ENCODE assay signal across 15 cellular contexts in genomic region chr2:116088246-116088645, GRCh38.
DNase-seq lines count a peak whose midpoint lies in the region; ATAC-seq and TF ChIP-seq lines count a peak whose summit lies in the region.
"Had no signal": no experiment of that assay in that cellular context is flagged by ENCODE, and none has a peak within 500 bp of the region (broad histone marks: within the 10 kb centered on the region; RNA-seq: fewer than 3 reads in every experiment).

No MANE protein-coding gene starts in this region.

- no peaks in the 10 kb centered on the region for H3K36me3 ChIP-seq in cardiac muscle cell
- no peaks in the 10 kb centered on the region for H3K36me3 ChIP-seq in right atrium auricular region
- no peaks in the 10 kb centered on the region for H3K36me3 ChIP-seq in mesendoderm (ENCODE audit: control insufficient read depth, insufficient read depth, low read length)
- H3K36me3 ChIP-seq in neural progenitor cell: no peaks in the 10 kb centered on the region
- H3K36me3 ChIP-seq in osteoblast (ENCODE audit: insufficient read depth, low read length): no peaks in the 10 kb centered on the region
- H3K36me3 ChIP-seq: BLaER1 had no signal

- no peaks in the 10 kb centered on the region for H3K36me3 Mint-ChIP-seq in neural progenitor cell
- H3K36me3 Mint-ChIP-seq: CD14-positive monocyte; CD4-positive, alpha-beta memory T cell had no signal

- H4K20me1 ChIP-seq in neural progenitor cell (ENCODE audit: low read depth) (no peaks in the 10 kb centered on the region), osteoblast (ENCODE audit: insufficient read depth, low read length) (no peaks in the 10 kb centered on the region)
- H4K20me1 ChIP-seq: BLaER1 had no signal

- no peaks in the 10 kb centered on the region for H3K4me1 Mint-ChIP-seq in neural progenitor cell
- H3K4me1 Mint-ChIP-seq: CD14-positive monocyte; CD4-positive, alpha-beta memory T cell had no signal

- no peak for TF ChIP-seq CTCF in cardiac muscle cell (IDR thresholded peaks at IDR 0.05; ENCODE audit: low read depth, low read length)
- TF ChIP-seq CTCF in right atrium auricular region (IDR thresholded peaks at IDR 0.05): no peak
- no peak for TF ChIP-seq CTCF in neural progenitor cell (IDR thresholded peaks at IDR 0.05)
- TF ChIP-seq CTCF in osteoblast (IDR thresholded peaks at IDR 0.05; ENCODE audit: extremely low read depth, low read depth, low read length): no peak

- no peak overlapping the region for H3K4ac ChIP-seq in mesendoderm (ENCODE audit: low read depth, low read length)

- H3K9me3 ChIP-seq in cardiac muscle cell (ENCODE audit: low read depth) (no peaks in the 10 kb centered on the region), right atrium auricular region (no peaks in the 10 kb centered on the region), neural progenitor cell (ENCODE audit: low read depth) (no peaks in the 10 kb centered on the region), osteoblast (ENCODE audit: low read depth, low read length) (no peaks in the 10 kb centered on the region)
- H3K9me3 ChIP-seq: BLaER1 had no signal

- no peak overlapping the region for H2BK120ac ChIP-seq in mesendoderm (ENCODE audit: low read depth, low read length)

- H3K9ac ChIP-seq in mesendoderm (ENCODE audit: low read length) (no peak overlapping the region), neural progenitor cell (no peak overlapping the region)
- H3K9ac ChIP-seq: BLaER1 had no signal

- ATAC-seq in HG02588 (IDR thresholded peaks at IDR 0.05; ENCODE audit: unreplicated experiment) (no peak), HG02623 (IDR thresholded peaks at IDR 0.05; ENCODE audit: unreplicated experiment) (no peak)
- ATAC-seq: GM23338 had no signal

- no peak overlapping the region for H3K56ac ChIP-seq in mesendoderm (ENCODE audit: low read length)

- no peaks in the 10 kb centered on the region for H3K27me3 ChIP-seq in cardiac muscle cell
- no peaks in the 10 kb centered on the region for H3K27me3 ChIP-seq in right atrium auricular region
- H3K27me3 ChIP-seq in mesendoderm (ENCODE audit: insufficient read depth, low read length, poor library complexity): no peaks in the 10 kb centered on the region
- no peaks in the 10 kb centered on the region for H3K27me3 ChIP-seq in neural progenitor cell
- H3K27me3 ChIP-seq in osteoblast (ENCODE audit: insufficient read depth, low read length): no peaks in the 10 kb centered on the region
- H3K27me3 ChIP-seq: BLaER1 had no signal

- H3K27ac Mint-ChIP-seq in neural progenitor cell: no peak overlapping the region
- H3K27ac Mint-ChIP-seq: CD14-positive monocyte; CD4-positive, alpha-beta memory T cell; GM23338 had no signal

- no peak overlapping the region for H4K8ac ChIP-seq in mesendoderm (ENCODE audit: low read depth, low read length)

- no peak overlapping the region for H2BK5ac ChIP-seq in mesendoderm (ENCODE audit: low read length)

- H3K4me1 ChIP-seq in cardiac muscle cell (ENCODE audit: low read depth) (peaks cover 22% of the 10 kb centered on the region), right atrium auricular region (no peaks in the 10 kb centered on the region), mesendoderm (ENCODE audit: control insufficient read depth, low read depth, low read length) (no peaks in the 10 kb centered on the region), neural progenitor cell (peaks cover 9% of the 10 kb centered on the region), osteoblast (ENCODE audit: insufficient read depth, low read length) (no peaks in the 10 kb centered on the region)
- H3K4me1 ChIP-seq: BLaER1 had no signal

- H3K23ac ChIP-seq in mesendoderm (ENCODE audit: low read length): no peak overlapping the region

- no CpG with 5 or more reads among the region's 3 CpGs for WGBS in mesendoderm (ENCODE audit: extremely low coverage, insufficient coverage, low lambda C conversion rate)

- H3K79me2 ChIP-seq in mesendoderm (ENCODE audit: control insufficient read depth, insufficient read depth, low read length) (no peaks in the 10 kb centered on the region), neural progenitor cell (ENCODE audit: low read depth) (no peaks in the 10 kb centered on the region), osteoblast (ENCODE audit: insufficient read depth, low read length) (no peaks in the 10 kb centered on the region)

- no peaks in the 10 kb centered on the region for H3K79me1 ChIP-seq in mesendoderm (ENCODE audit: low read length)

- H3K27ac ChIP-seq in cardiac muscle cell (peak overlapping the region; percentile 89), right atrium auricular region (no peak overlapping the region), mesendoderm (ENCODE audit: low read depth, low read length) (no peak overlapping the region), neural progenitor cell (no peak overlapping the region), osteoblast (ENCODE audit: low read depth, low read length) (no peak overlapping the region)
- H3K27ac ChIP-seq: BLaER1 had no signal

- no peaks in the 10 kb centered on the region for H3K27me3 Mint-ChIP-seq in neural progenitor cell (ENCODE audit: insufficient read depth, low read depth)
- H3K27me3 Mint-ChIP-seq: CD4-positive, alpha-beta memory T cell had no signal

- H3K9me3 Mint-ChIP-seq in neural progenitor cell: peaks cover 3% of the 10 kb centered on the region

- no peak overlapping the region for H2BK15ac ChIP-seq in mesendoderm (replicated peaks; ENCODE audit: low read depth)

- no peak overlapping the region for H3K4me3 Mint-ChIP-seq in neural progenitor cell
- H3K4me3 Mint-ChIP-seq: CD14-positive monocyte; CD4-positive, alpha-beta memory T cell; GM23338 had no signal

- DNase-seq in cardiac muscle cell (ENCODE audit: low read depth in 1 of 2, low spot score in 1 of 2): peak in 1 of 2 donors; percentile 54
- no peak for DNase-seq in right atrium auricular region (ENCODE audit: low spot score)
- DNase-seq in mesendoderm: peak; percentile 35
- DNase-seq in neural progenitor cell (ENCODE audit: low spot score): peak; percentile 7
- DNase-seq in osteoblast (ENCODE audit: insufficient read length, low spot score, missing footprints): no peak
- DNase-seq: 8988T; CD4-positive, alpha-beta memory T cell; DMS 273 treated with DMSO at 0.1 percent for 48 hours; DMS53; HCEC 1CT had no signal

- no peak overlapping the region for H3K4me3 ChIP-seq in cardiac muscle cell
- no peak overlapping the region for H3K4me3 ChIP-seq in right atrium auricular region
- H3K4me3 ChIP-seq in mesendoderm (ENCODE audit: low read length): no peak overlapping the region
- H3K4me3 ChIP-seq in neural progenitor cell: no peak overlapping the region
- no peak overlapping the region for H3K4me3 ChIP-seq in osteoblast (ENCODE audit: insufficient read depth, low read length)
- H3K4me3 ChIP-seq: BLaER1, GM23338 had no signal

- H3K18ac ChIP-seq in mesendoderm (ENCODE audit: low read length): no peak overlapping the region

- H3K4me2 ChIP-seq in mesendoderm (ENCODE audit: low read length) (no peak overlapping the region), neural progenitor cell (no peak overlapping the region), osteoblast (ENCODE audit: insufficient read depth, low read length) (no peak overlapping the region)
- H3K4me2 ChIP-seq: BLaER1, GM23338 had no signal

- H2AK5ac ChIP-seq in mesendoderm (ENCODE audit: low read length): no peak overlapping the region

- H4K5ac ChIP-seq in mesendoderm (ENCODE audit: low read length): no peak overlapping the region

- H2AFZ ChIP-seq in neural progenitor cell (replicated peaks) (no peak overlapping the region), osteoblast (ENCODE audit: low read length) (no peak overlapping the region)
- H2AFZ ChIP-seq: GM23338 had no signal

- no peaks in the 10 kb centered on the region for H3F3A ChIP-seq in neural progenitor cell (ENCODE audit: low read depth)

Comparison
In these comparisons a context has a peak if more than half of its experiments do, and no peak if none do; other contexts are left out.
1. DNase-seq: peak in mesendoderm (single experiment) and neural progenitor cell (single experiment); none in right atrium auricular region (single experiment) and osteoblast (single experiment).